In genomic region chr10:29465384-29465783, GRCh38 we compare ENCODE assay signal across 1 cellular context.
TF ChIP-seq lines count a peak whose summit lies in the region.

No MANE protein-coding gene starts in this region.

TF ChIP-seq in H1, 55 proteins besides CTCF, POLR2A, EP300 and RAD21:
- no peak for TF ChIP-seq RNF2 (IDR thresholded peaks at IDR 0.05; ENCODE audit: borderline replicate concordance, low read depth, low read length, missing control alignments, poor library complexity, severe bottlenecking)
- TF ChIP-seq, protein P1, sequence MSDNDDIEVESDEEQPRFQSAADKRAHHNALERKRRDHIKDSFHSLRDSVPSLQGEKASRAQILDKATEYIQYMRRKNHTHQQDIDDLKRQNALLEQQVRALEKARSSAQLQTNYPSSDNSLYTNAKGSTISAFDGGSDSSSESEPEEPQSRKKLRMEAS (IDR thresholded peaks at IDR 0.05): no peak
- no peak for TF ChIP-seq KDM1A (IDR thresholded peaks at IDR 0.05; ENCODE audit: borderline replicate concordance, low read length)
- TF ChIP-seq TAF1 (IDR thresholded peaks at IDR 0.05; ENCODE audit: low read depth, low read length): no peak
- TF ChIP-seq SAP30 (IDR thresholded peaks at IDR 0.05; ENCODE audit: insufficient read depth, insufficient replicate concordance, low read length): no peak
- no peak for TF ChIP-seq FOSL1 (IDR thresholded peaks at IDR 0.05; ENCODE audit: insufficient read depth, low read depth, low read length)
- TF ChIP-seq JUN (IDR thresholded peaks at IDR 0.05; ENCODE audit: low read depth, low read length): no peak
- no peak for TF ChIP-seq GABPA (IDR thresholded peaks at IDR 0.05; ENCODE audit: borderline replicate concordance, insufficient read depth, low read length)
- no peak for TF ChIP-seq SP4 (IDR thresholded peaks at IDR 0.05; ENCODE audit: low read length)
- no peak for TF ChIP-seq HDAC6 (IDR thresholded peaks at IDR 0.05; ENCODE audit: low read depth, low read length)
- TF ChIP-seq CBX8 (IDR thresholded peaks at IDR 0.05; ENCODE audit: borderline replicate concordance, low read depth, low read length): no peak
- TF ChIP-seq BCL11A (IDR thresholded peaks at IDR 0.05; ENCODE audit: low read depth in 2 of 2, low read length in 2 of 2): no peak
- no peak for TF ChIP-seq SIX5 (IDR thresholded peaks at IDR 0.05; ENCODE audit: low read depth, low read length)
